19 cellular contexts compared by ENCODE assay signal in the genomic region with DNA sequence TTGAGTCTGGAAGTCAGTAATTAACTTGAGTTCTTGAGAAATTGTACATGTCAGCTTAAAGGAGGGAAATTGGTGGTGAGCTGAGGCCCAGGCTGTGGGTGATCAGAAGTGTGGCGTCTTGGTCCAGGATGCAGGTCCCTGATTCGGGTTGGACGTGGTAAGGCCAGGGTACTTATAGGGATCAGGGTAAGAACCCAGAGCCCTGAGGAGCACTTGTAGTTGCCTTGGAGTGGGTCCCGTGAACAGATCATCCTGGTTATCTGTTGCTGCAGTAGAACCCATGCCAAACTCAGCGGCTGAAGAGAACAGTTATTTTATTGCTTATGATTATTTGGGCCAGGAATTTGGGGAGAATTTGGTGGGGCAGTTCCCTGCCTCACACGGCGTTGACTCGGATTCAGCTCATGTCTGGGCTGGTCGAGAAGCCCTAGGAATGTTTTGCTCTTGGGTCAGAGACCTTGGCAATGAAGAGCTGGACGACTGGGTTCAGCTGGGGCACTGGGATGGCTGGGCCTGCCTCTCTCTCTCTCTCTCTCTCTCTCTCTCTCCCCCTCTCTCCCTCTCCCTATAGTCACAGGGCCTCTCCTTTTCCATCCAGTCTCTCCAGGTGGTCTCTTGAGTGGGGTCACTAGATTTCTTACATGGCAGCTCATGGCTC.
DNase-seq lines count a peak whose midpoint lies in the region; ATAC-seq and TF ChIP-seq lines count a peak whose summit lies in the region.
"Had no signal": no experiment of that assay in that cellular context is flagged by ENCODE, and none has a peak within 500 bp of the region (broad histone marks: within the 10 kb centered on the region; RNA-seq: fewer than 3 reads in every experiment).

No MANE protein-coding gene starts in this region.

- H3K27me3 ChIP-seq in tibial artery: no peaks in the 10 kb centered on the region

- H3K4me1 ChIP-seq in tibial artery: peaks cover 0 to 33% (median 17%) of the 10 kb centered on the region in 4 donors
- H3K4me1 ChIP-seq: Caco-2 had no signal

- intact Hi-C loops in Right ventricle myocardium superior (cut with DNase I): no loop called here
- intact Hi-C loops in left ventricle myocardium superior (cut with micrococcal nuclease): no loop called here
- intact Hi-C loops in tibial artery (cut with DNase I; ENCODE audit: low total_unique reads): no loop called here

- ATAC-seq in Right ventricle myocardium superior (ENCODE audit: poor library complexity): peak; percentile 48
- peak; percentile 33 for ATAC-seq in left ventricle myocardium superior
- ATAC-seq in effector memory CD8-positive, alpha-beta T cell (replicated peaks): no peak
- no peak for ATAC-seq in GM21447 (IDR thresholded peaks at IDR 0.05; ENCODE audit: unreplicated experiment)
- ATAC-seq: HCT116 had no signal

- H3K4me3 ChIP-seq in tibial artery: no peak overlapping the region

- no peak overlapping the region for H3K4me3 Mint-ChIP-seq in neural crest cell
- H3K4me3 Mint-ChIP-seq in effector memory CD8-positive, alpha-beta T cell: no peak overlapping the region
- H3K4me3 Mint-ChIP-seq: CD4-positive, alpha-beta memory T cell had no signal

- peak overlapping the region; percentile 44 to 52 for H3K27ac ChIP-seq in tibial artery

- no peaks in the 10 kb centered on the region for H3K9me3 Mint-ChIP-seq in neural crest cell
- H3K9me3 Mint-ChIP-seq in effector memory CD8-positive, alpha-beta T cell: no peaks in the 10 kb centered on the region
- H3K9me3 Mint-ChIP-seq: CD4-positive, alpha-beta memory T cell had no signal

- H3K9me3 ChIP-seq in tibial artery: no peaks in the 10 kb centered on the region
- H3K9me3 ChIP-seq: Caco-2 had no signal

- no peaks in the 10 kb centered on the region for H3K4me1 Mint-ChIP-seq in neural crest cell
- H3K4me1 Mint-ChIP-seq in effector memory CD8-positive, alpha-beta T cell (ENCODE audit: low read depth in 2 of 2): no peaks in the 10 kb centered on the region
- H3K4me1 Mint-ChIP-seq: CD4-positive, alpha-beta memory T cell had no signal

- no peaks in the 10 kb centered on the region for H3K36me3 ChIP-seq in tibial artery

- TF ChIP-seq CTCF in neural crest cell (conservative IDR thresholded peaks at IDR 0.05) (no peak), tibial artery (IDR thresholded peaks at IDR 0.05) (no peak)

- no peak for DNase-seq in Right ventricle myocardium superior
- DNase-seq in left ventricle myocardium superior: no peak
- no peak for DNase-seq in neural crest cell (ENCODE audit: low read depth, low spot score)
- no peak for DNase-seq in tibial artery
- no peak for DNase-seq in NCI-H1436 (lab: John Stamatoyannopoulos, UW)
- DNase-seq in effector memory CD8-positive, alpha-beta T cell: no peak
- DNase-seq: C1 segment of cervical spinal cord; Caco-2; CD4-positive, alpha-beta memory T cell; NCI-H1092; NCI-H1436 treated with DMSO at 0.1 percent for 48 hours; NCI-H187 treated with DMSO at 0.1 percent for 48 hours; NCI-H2107; NCI-H446 treated with DMSO at 0.1 percent for 48 hours; NCI-H526; RPMI8226; SHP77 treated with DMSO at 0.1 percent for 48 hours had no signal

- H3K27ac Mint-ChIP-seq in neural crest cell (ENCODE audit: unreplicated experiment): peak overlapping the region; percentile 37
- H3K27ac Mint-ChIP-seq in effector memory CD8-positive, alpha-beta T cell: no peak overlapping the region

- no peaks in the 10 kb centered on the region for H3K36me3 Mint-ChIP-seq in neural crest cell (ENCODE audit: low read depth)
- H3K36me3 Mint-ChIP-seq in effector memory CD8-positive, alpha-beta T cell (ENCODE audit: insufficient read depth): no peaks in the 10 kb centered on the region
- H3K36me3 Mint-ChIP-seq: CD4-positive, alpha-beta memory T cell had no signal

- no peaks in the 10 kb centered on the region for H3K27me3 Mint-ChIP-seq in neural crest cell (ENCODE audit: low read depth)
- no peaks in the 10 kb centered on the region for H3K27me3 Mint-ChIP-seq in effector memory CD8-positive, alpha-beta T cell
- H3K27me3 Mint-ChIP-seq: CD4-positive, alpha-beta memory T cell had no signal

Comparison
In these comparisons a context has a peak if more than half of its experiments do, and no peak if none do; other contexts are left out.
1. ATAC-seq: peak in Right ventricle myocardium superior (single experiment) and left ventricle myocardium superior (single experiment); none in effector memory CD8-positive, alpha-beta T cell (single experiment) and GM21447 (single experiment).